ENCODE assay signal across 18 cellular contexts in the genomic region with DNA sequence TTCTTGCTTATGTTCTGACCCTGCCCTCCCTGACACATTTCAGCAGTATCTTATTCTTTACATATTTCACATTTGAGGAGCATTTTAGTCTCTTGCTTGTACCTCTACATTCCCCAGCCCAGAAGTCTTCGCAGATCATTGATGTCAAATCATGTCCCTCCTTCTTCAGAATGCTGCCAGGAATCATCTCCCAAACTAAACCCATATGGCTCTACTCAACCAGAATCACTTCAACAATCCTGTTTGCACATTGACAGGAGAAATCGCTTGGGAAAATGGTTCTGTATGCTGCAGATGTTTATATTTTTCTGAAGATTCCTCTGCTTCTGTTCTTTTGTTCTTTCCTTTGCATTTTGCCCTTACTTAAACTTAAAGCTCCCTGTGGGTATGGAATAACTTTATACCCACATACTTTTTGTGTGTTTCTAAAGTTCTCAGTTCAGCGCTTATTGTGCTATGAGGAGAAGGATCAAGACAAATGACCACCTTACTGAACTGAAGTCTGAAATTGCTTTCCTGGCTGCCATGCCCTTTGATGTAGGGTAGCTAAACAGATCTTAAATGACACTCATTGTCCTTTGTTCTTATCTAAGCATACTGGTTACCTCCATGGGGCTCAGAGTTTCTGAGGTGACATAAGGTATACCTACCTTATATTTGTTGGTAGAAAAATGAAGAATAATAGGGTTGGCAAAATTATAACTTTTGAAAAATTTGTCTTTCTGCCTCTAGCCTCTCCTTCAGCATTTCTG.
DNase-seq lines count a peak whose midpoint lies in the region; ATAC-seq, FAIRE-seq and TF ChIP-seq lines count a peak whose summit lies in the region.
"Had no signal": no experiment of that assay in that cellular context is flagged by ENCODE, and none has a peak within 500 bp of the region (broad histone marks: within the 10 kb centered on the region; RNA-seq: fewer than 3 reads in every experiment).

No MANE protein-coding gene starts in this region.

- H4K91ac ChIP-seq in trophoblast cell (ENCODE audit: low read depth, low read length): no peak overlapping the region

- H3K9me3 ChIP-seq in astrocyte (ENCODE audit: insufficient read depth, low read depth, low read length) (no peaks in the 10 kb centered on the region), trophoblast cell (ENCODE audit: insufficient read depth, low read depth, low read length) (no peaks in the 10 kb centered on the region)
- H3K9me3 ChIP-seq: Peyer's patch had no signal

- H3K36me3 ChIP-seq in astrocyte (ENCODE audit: insufficient read depth, low read length): no peaks in the 10 kb centered on the region
- H3K36me3 ChIP-seq in trophoblast cell (ENCODE audit: control insufficient read depth in 1 of 2, insufficient read depth in 2 of 2, low read length in 2 of 2): no peaks in the 10 kb centered on the region
- H3K36me3 ChIP-seq: Peyer's patch, SJSA1 had no signal

- no peak for FAIRE-seq in astrocyte (lab: Jason Lieb, UNC)

- H3K27ac Mint-ChIP-seq in astrocyte (ENCODE audit: unreplicated experiment) (peak overlapping the region; percentile 9), osteocyte (ENCODE audit: unreplicated experiment) (peak overlapping the region; percentile 71)
- H3K27ac Mint-ChIP-seq: B cell had no signal

- no peak overlapping the region for H2AK5ac ChIP-seq in trophoblast cell (ENCODE audit: low read length)

- H3K4me1 ChIP-seq in astrocyte (ENCODE audit: insufficient read depth, low read length) (peaks cover 20% of the 10 kb centered on the region), trophoblast cell (ENCODE audit: control insufficient read depth in 1 of 2, insufficient read depth in 2 of 2, low read length in 2 of 2) (no peaks in the 10 kb centered on the region)
- H3K4me1 ChIP-seq: Peyer's patch had no signal

- H3K14ac ChIP-seq in trophoblast cell (ENCODE audit: low read length): no peak overlapping the region

- no peaks in the 10 kb centered on the region for H4K20me1 ChIP-seq in astrocyte (ENCODE audit: insufficient read depth, low read length)

- H3K4me1 Mint-ChIP-seq in astrocyte (ENCODE audit: low read depth, unreplicated experiment) (peaks cover 26% of the 10 kb centered on the region), osteocyte (ENCODE audit: unreplicated experiment) (peaks cover 62% of the 10 kb centered on the region)
- H3K4me1 Mint-ChIP-seq: B cell had no signal

- no peak overlapping the region for H2AFZ ChIP-seq in astrocyte (ENCODE audit: low read depth, low read length)
- no peak overlapping the region for H2AFZ ChIP-seq in trophoblast cell (ENCODE audit: insufficient read depth, low read length, poor library complexity)

- no peak overlapping the region for H3K9ac ChIP-seq in astrocyte (ENCODE audit: low read length)
- no peak overlapping the region for H3K9ac ChIP-seq in trophoblast cell (ENCODE audit: low read length)

- H3K4me2 ChIP-seq in astrocyte (ENCODE audit: low read length) (no peak overlapping the region), trophoblast cell (ENCODE audit: low read length) (no peak overlapping the region)

- H3K18ac ChIP-seq in trophoblast cell (ENCODE audit: low read length): no peak overlapping the region

- H3K4ac ChIP-seq in trophoblast cell (ENCODE audit: low read depth, low read length): no peak overlapping the region

- no peak for ATAC-seq in GM21717 (IDR thresholded peaks at IDR 0.05; ENCODE audit: unreplicated experiment)

- no peak overlapping the region for H2BK5ac ChIP-seq in trophoblast cell (ENCODE audit: low read depth, low read length, poor library complexity)

- TF ChIP-seq CTCF in astrocyte (IDR thresholded peaks at IDR 0.05; ENCODE audit: insufficient read depth, low read depth, low read length) (no peak), osteocyte (IDR thresholded peaks at IDR 0.05) (no peak)

- no peaks in the 10 kb centered on the region for H3K79me1 ChIP-seq in trophoblast cell (ENCODE audit: low read length)

- H3K27me3 Mint-ChIP-seq in astrocyte (ENCODE audit: low read depth, unreplicated experiment) (peaks cover 2% of the 10 kb centered on the region), osteocyte (ENCODE audit: unreplicated experiment) (no peaks in the 10 kb centered on the region)
- H3K27me3 Mint-ChIP-seq: B cell had no signal

- H3K9me3 Mint-ChIP-seq in astrocyte (ENCODE audit: unreplicated experiment): no peaks in the 10 kb centered on the region
- no peaks in the 10 kb centered on the region for H3K9me3 Mint-ChIP-seq in osteocyte (ENCODE audit: unreplicated experiment)

- H4K12ac ChIP-seq in trophoblast cell (ENCODE audit: low read depth, low read length): no peak overlapping the region

- H3K36me3 Mint-ChIP-seq in astrocyte (ENCODE audit: low read depth, unreplicated experiment): no peaks in the 10 kb centered on the region
- no peaks in the 10 kb centered on the region for H3K36me3 Mint-ChIP-seq in osteocyte (ENCODE audit: unreplicated experiment)

- DNase-seq in NCI-H2171 treated with DMSO at 0.1 percent for 48 hours (lab: John Stamatoyannopoulos, UW) (peak; percentile 11), NCI-H2171 (lab: John Stamatoyannopoulos, UW) (no peak), NCI-H1694 treated with DMSO at 0.1 percent for 48 hours (lab: John Stamatoyannopoulos, UW) (peak; percentile 45), astrocyte (ENCODE audit: low read depth) (no peak), osteocyte (ENCODE audit: extremely low spot score, unreplicated experiment) (no peak), trophoblast cell (no peak), germinal center (ENCODE audit: low spot score) (no peak)
- DNase-seq: GDM1, NCI-H1048, NCI-H1436 treated with DMSO at 0.1 percent for 48 hours, NCI-H226, NCI-H526, Peyer's patch, SW 1271 had no signal

- no peaks in the 10 kb centered on the region for H3K27me3 ChIP-seq in astrocyte (ENCODE audit: insufficient read depth, low read length)
- H3K27me3 ChIP-seq in trophoblast cell (ENCODE audit: insufficient read depth, low read length): no peaks in the 10 kb centered on the region
- H3K27me3 ChIP-seq: Peyer's patch, SJSA1 had no signal

- H3K27ac ChIP-seq in astrocyte (ENCODE audit: low read depth, low read length) (no peak overlapping the region), trophoblast cell (ENCODE audit: low read depth, low read length) (no peak overlapping the region)
- H3K27ac ChIP-seq: 22Rv1, Peyer's patch, SJSA1 had no signal

- no peak overlapping the region for H3K23ac ChIP-seq in trophoblast cell (ENCODE audit: low read length)

- H4K8ac ChIP-seq in trophoblast cell (ENCODE audit: low read depth, low read length): no peak overlapping the region

- no peak overlapping the region for H3K4me3 ChIP-seq in astrocyte (ENCODE audit: insufficient read depth, low read depth, low read length)
- H3K4me3 ChIP-seq in trophoblast cell (ENCODE audit: low read depth, low read length): no peak overlapping the region
- H3K4me3 ChIP-seq: Peyer's patch, SJSA1 had no signal

- H2BK120ac ChIP-seq in trophoblast cell (ENCODE audit: insufficient read depth, low read length, poor library complexity): no peak overlapping the region

- H3K4me3 Mint-ChIP-seq in astrocyte (ENCODE audit: unreplicated experiment) (no peak overlapping the region), osteocyte (ENCODE audit: unreplicated experiment) (no peak overlapping the region)
- H3K4me3 Mint-ChIP-seq: B cell had no signal

- WGBS in trophoblast cell (ENCODE audit: extremely low coverage, insufficient coverage, insufficient read length): no CpG with 5 or more reads among the region's 3 CpGs

- no peaks in the 10 kb centered on the region for H3K79me2 ChIP-seq in astrocyte (ENCODE audit: insufficient read depth, low read length)
- no peaks in the 10 kb centered on the region for H3K79me2 ChIP-seq in trophoblast cell (ENCODE audit: control insufficient read depth, insufficient read depth, low read length, poor library complexity)

- no peak overlapping the region for H2BK12ac ChIP-seq in trophoblast cell (ENCODE audit: low read length)

Comparison
In these comparisons a context has a peak if more than half of its experiments do, and no peak if none do; other contexts are left out.
1. DNase-seq: peak in NCI-H2171 treated with DMSO at 0.1 percent for 48 hours (single experiment) and NCI-H1694 treated with DMSO at 0.1 percent for 48 hours (single experiment); none in NCI-H2171 (single experiment), astrocyte (single experiment), osteocyte (single experiment), trophoblast cell (0 of 2) and germinal center (single experiment).